Comparison of ENCODE assay signal across 8 cellular contexts in genomic region chr11:124738713-124739478, GRCh38. TPM values are rescaled to one million over a fixed set of nuclear protein-coding genes. Genes with fewer than 3 reads are reported as not detected.
DNase-seq lines count a peak whose midpoint lies in the region; ATAC-seq and TF ChIP-seq lines count a peak whose summit lies in the region.

No MANE protein-coding gene starts in this region.

- peaks cover 35% of the 10 kb centered on the region for H3K27me3 Mint-ChIP-seq in HFFc6 (ENCODE audit: insufficient read depth)

- peak overlapping the region; percentile 60; the same call in 1 of the 2 replicates for H3K4me3 ChIP-seq in AG04449 (ENCODE audit: low read depth, low read length)
- H3K4me3 ChIP-seq in brain microvascular endothelial cell (ENCODE audit: low read depth, low read length) = peak overlapping the region; percentile 64
- H3K4me3 ChIP-seq in mucosa of stomach (ENCODE audit: low read length) = peak overlapping the region; percentile 7

- in situ Hi-C loops in brain microvascular endothelial cell (cut with HindIII; ENCODE audit: low pct_ligation_motif_present, low sequenced_read_pairs) = no loop called here

- no peaks in the 10 kb centered on the region for H3K9me3 Mint-ChIP-seq in HFFc6

- POLR2A ChIA-PET in AG04449 (lab: Yijun Ruan, JAX) = no interaction called here

- CTCF ChIA-PET in AG04449 (lab: Yijun Ruan, JAX) = interaction anchor here (1.0 to 3.0 kb wide), 7 partner anchors 8 to 69 kb away, joined by 4 to 15 read pairs (median 5); no protein-coding TSS in a partner anchor

- TF ChIP-seq CTCF in AG04449 (IDR thresholded peaks at IDR 0.05; ENCODE audit: insufficient read depth, low read length, missing control alignments) = no peak
- no peak for TF ChIP-seq CTCF in HFFc6 (IDR thresholded peaks at IDR 0.05)
- no peak for TF ChIP-seq CTCF in brain microvascular endothelial cell (IDR thresholded peaks at IDR 0.05; ENCODE audit: low read depth, low read length, missing control alignments)

- H3K27ac Mint-ChIP-seq in HFFc6 = peak overlapping the region; percentile 8; the same call in 1 of the 2 replicates

- H3K4me3 Mint-ChIP-seq in HFFc6 = peak overlapping the region; percentile 85

- ATAC-seq in GM21423 (IDR thresholded peaks at IDR 0.05; ENCODE audit: unreplicated experiment) (no peak), GM19328 (IDR thresholded peaks at IDR 0.05; ENCODE audit: unreplicated experiment) (no peak)

- H3K36me3 Mint-ChIP-seq in HFFc6 (ENCODE audit: low read depth) = no peaks in the 10 kb centered on the region

- no peak overlapping the region for H3K9ac ChIP-seq in mucosa of stomach (ENCODE audit: low read length)

- no peak for DNase-seq in AG04449 (ENCODE audit: low read depth, low spot score)
- DNase-seq in HFFc6 = no peak
- DNase-seq in brain microvascular endothelial cell = no peak
- no peak for DNase-seq in NOMO-1 treated with dmso at 0.1 percent for 144 hours (lab: John Stamatoyannopoulos, UW; ENCODE audit: unreplicated experiment)
- DNase-seq in NCI-H82 (lab: John Stamatoyannopoulos, UW) = no peak

- H3K36me3 ChIP-seq in brain microvascular endothelial cell (replicated peaks) (no peaks in the 10 kb centered on the region), mucosa of stomach (ENCODE audit: control insufficient read depth, insufficient read depth, low read length) (no peaks in the 10 kb centered on the region)

- peaks cover 19% of the 10 kb centered on the region for H3K4me1 Mint-ChIP-seq in HFFc6 (ENCODE audit: low read depth)

- H3K27me3 ChIP-seq in brain microvascular endothelial cell (replicated peaks) (peaks cover 2% of the 10 kb centered on the region), mucosa of stomach (ENCODE audit: control insufficient read depth, insufficient read depth, low read length) (peaks cover 20% of the 10 kb centered on the region)

- H3K27ac ChIP-seq in brain microvascular endothelial cell = no peak overlapping the region

- H3K9me3 ChIP-seq in mucosa of stomach (ENCODE audit: control insufficient read depth, low read length) = no peaks in the 10 kb centered on the region

- H3K4me1 ChIP-seq in mucosa of stomach (ENCODE audit: control insufficient read depth, insufficient read depth, low read length) = peaks cover 13% of the 10 kb centered on the region

RNA-seq across cellular contexts. Expression of gene NRGN, which starts 0.8 kb away (rescaled TPM):
- total RNA-seq in HFFc6 (2021; fragmentation: NEBNext Ultra II Directional; extraction: Animal tissue kit (Norgen Biotek cat#: 25700)) = 1 to 10 TPM; 3.8 to 6.5 (median 5.4) TPM

RNA-seq across cellular contexts. Expression of gene VSIG2, which starts 13.2 kb away (rescaled TPM):
- under 1 TPM in 1 of 6 experiments, not detected in 5; 0.14 TPM for total RNA-seq in HFFc6 (2021; fragmentation: NEBNext Ultra II Directional; extraction: Animal tissue kit (Norgen Biotek cat#: 25700))

RNA-seq across cellular contexts. Expression of gene ESAM, which starts 23.2 kb away (rescaled TPM):
- under 1 TPM in 3 of 6 experiments, not detected in 3; 0.11 to 0.14 (median 0.12) TPM for total RNA-seq in HFFc6 (2021; fragmentation: NEBNext Ultra II Directional; extraction: Animal tissue kit (Norgen Biotek cat#: 25700))

Comparison
In these comparisons a context has a peak if more than half of its experiments do, and no peak if none do; other contexts are left out.
1. H3K4me3 ChIP-seq: peak in every context shown above with its lines; median percentile 64 in brain microvascular endothelial cell; 60 in AG04449; 7 in mucosa of stomach.